In the genomic region with DNA sequence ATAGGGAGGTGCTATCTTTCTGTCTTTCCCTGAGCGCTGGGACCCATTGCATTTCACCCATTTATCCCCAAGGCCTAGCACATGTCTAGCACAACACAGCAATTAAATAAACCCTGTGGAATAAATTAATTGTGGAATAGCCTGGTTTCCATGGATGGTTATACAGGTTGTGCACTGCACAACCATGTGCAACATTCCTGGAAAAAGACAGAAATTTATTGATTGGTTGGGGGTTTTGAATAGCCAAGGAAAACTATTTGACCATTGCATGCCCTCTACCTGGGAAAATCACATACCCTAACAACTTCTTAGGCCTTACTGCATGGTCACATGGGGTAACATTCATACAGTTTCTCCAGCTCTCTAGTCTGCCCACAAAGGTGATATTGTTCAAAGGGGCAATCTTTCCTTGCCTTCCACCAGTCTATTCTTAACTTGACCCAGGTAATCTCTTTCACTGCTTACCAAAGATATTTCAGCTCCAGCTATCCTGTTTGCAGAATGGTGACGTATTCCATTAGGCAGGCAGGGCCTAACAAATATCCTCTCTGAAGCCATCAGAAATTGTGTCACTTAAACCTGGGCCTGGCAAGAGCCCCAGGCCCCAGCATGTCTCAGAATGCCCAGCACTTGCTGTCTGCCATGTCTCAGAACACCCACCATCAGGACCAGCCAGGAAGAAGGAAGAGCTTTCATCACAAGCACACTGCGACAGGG, we compare ENCODE assay signal across 17 cellular contexts.
DNase-seq lines count a peak whose midpoint lies in the region; ATAC-seq, FAIRE-seq and TF ChIP-seq lines count a peak whose summit lies in the region.
"Had no signal": no experiment of that assay in that cellular context is flagged by ENCODE, and none has a peak within 500 bp of the region (broad histone marks: within the 10 kb centered on the region; RNA-seq: fewer than 3 reads in every experiment).

No MANE protein-coding gene starts in this region.

- no TSS peak for BruUV-seq in HepG2 (replicated peaks; lab: Mats Ljungman, UMichigan)

- H3K27me3 ChIP-seq in HepG2 (ENCODE audit: control insufficient read depth in 1 of 2, insufficient read depth in 2 of 2, low read length in 2 of 2) (no peaks in the 10 kb centered on the region), pancreas (no peaks in the 10 kb centered on the region), thyroid gland (no peaks in the 10 kb centered on the region), small intestine (ENCODE audit: control insufficient read depth in 2 of 2, insufficient read depth in 2 of 2, low read length in 2 of 2) (no peaks in the 10 kb centered on the region)

- no peak overlapping the region for H3K4me2 ChIP-seq in HepG2 (ENCODE audit: low read depth, low read length)
- H3K4me2 ChIP-seq: GM23338 had no signal

- no peaks in the 10 kb centered on the region for H4K20me1 ChIP-seq in HepG2 (ENCODE audit: insufficient read depth, low read length)

- DNase-seq in NCI-H2171 treated with DMSO at 0.1 percent for 48 hours (lab: John Stamatoyannopoulos, UW) (peak; percentile 62), NCI-H2171 (lab: John Stamatoyannopoulos, UW) (no peak), HepG2 (ENCODE audit: low spot score) (no peak), pancreas (no peak), thyroid gland (no peak), dermis blood vessel endothelial cell (no peak), small intestine (no peak), NCI-H187 (lab: John Stamatoyannopoulos, UW) (no peak)
- DNase-seq: 8988T; AML-193; C1 segment of cervical spinal cord; CD4-positive, alpha-beta T cell; DMS79; H7 had no signal

- no peak overlapping the region for H3K4me3 ChIP-seq in HepG2 (replicated peaks in 1 of 3; ENCODE audit: insufficient read depth in 1 of 3, low read depth in 2 of 3, low read length in 3 of 3)
- no peak overlapping the region for H3K4me3 ChIP-seq in pancreas
- H3K4me3 ChIP-seq in thyroid gland (replicated peaks in 1 of 3) = no peak overlapping the region
- no peak overlapping the region for H3K4me3 ChIP-seq in small intestine (ENCODE audit: low read depth in 1 of 2, low read length in 2 of 2)
- H3K4me3 ChIP-seq: GM12878, GM23338 had no signal

- CTCF ChIA-PET in HepG2 (lab: Yijun Ruan, JAX; ENCODE audit: low intra/inter-chr PET ratio, low total read pairs) = no interaction called here

- H3K79me2 ChIP-seq in HepG2 (ENCODE audit: insufficient read depth, low read length) = no peaks in the 10 kb centered on the region

- POLR2A ChIA-PET in HepG2 (lab: Yijun Ruan, JAX) = interaction anchor here (1.3 to 3.5 kb wide), 2 partner anchors 12 to 18 kb away, joined by 3 to 21 read pairs; no protein-coding TSS in a partner anchor

- TF ChIP-seq RAD21 in HepG2 (CRISPR knock-in tag; IDR thresholded peaks at IDR 0.05) = no peak

- no peak for TF ChIP-seq POLR2A in HepG2 (IDR thresholded peaks at IDR 0.05; ENCODE audit: insufficient read depth in 1 of 2, low read depth in 2 of 2, low read length in 2 of 2)
- TF ChIP-seq POLR2A in thyroid gland (IDR thresholded peaks at IDR 0.05) = no peak

- intact Hi-C loops in HepG2 (cut with micrococcal nuclease; ENCODE audit: unreplicated experiment) (loop anchor here (2.0 kb wide), 1 partner anchor 14 kb away; no protein-coding TSS in a partner anchor), pancreas (cut with DNase I) (no loop called here), thyroid gland (cut with DNase I) (no loop called here)

- H3K9me3 ChIP-seq in HepG2 (ENCODE audit: low read length) (no peaks in the 10 kb centered on the region), pancreas (no peaks in the 10 kb centered on the region), thyroid gland (no peaks in the 10 kb centered on the region), small intestine (ENCODE audit: control insufficient read depth, low read depth) (no peaks in the 10 kb centered on the region)

- no peaks in the 10 kb centered on the region for H3K36me3 ChIP-seq in HepG2 (replicated peaks in 1 of 2; ENCODE audit: control insufficient read depth in 1 of 2, insufficient read depth in 2 of 2, low read length in 2 of 2)
- H3K36me3 ChIP-seq in pancreas = no peaks in the 10 kb centered on the region
- no peaks in the 10 kb centered on the region for H3K36me3 ChIP-seq in thyroid gland
- H3K36me3 ChIP-seq in small intestine (ENCODE audit: control insufficient read depth in 2 of 2, insufficient read depth in 2 of 2, low read length in 2 of 2) = no peaks in the 10 kb centered on the region

- ATAC-seq in HepG2 = no peak
- peak; percentile 5 to 35 (median 21) for ATAC-seq in pancreas
- ATAC-seq: GM12878, GM23338 had no signal

- H3K27ac ChIP-seq in HepG2 (ENCODE audit: extremely low read length, insufficient read depth, low read length) (no peak overlapping the region), pancreas (peak overlapping the region in 3 of 4 donors; percentile 20 to 43 (median 20)), thyroid gland (peak overlapping the region in 2 of 3 donors; percentile 62 to 90), small intestine (ENCODE audit: low read depth in 1 of 2, low read length in 1 of 2) (no peak overlapping the region)

- H3K9ac ChIP-seq in HepG2 (ENCODE audit: insufficient read depth, low read depth, low read length) = no peak overlapping the region

- TF ChIP-seq CTCF in HepG2 (CRISPR knock-in tag; IDR thresholded peaks at IDR 0.05) (no peak), pancreas (IDR thresholded peaks at IDR 0.05) (no peak), thyroid gland (IDR thresholded peaks at IDR 0.05) (no peak)

- FAIRE-seq in HepG2 (lab: Jason Lieb, UNC) = no peak
- FAIRE-seq in pancreas (lab: Jason Lieb, UNC) = no peak
- FAIRE-seq in small intestine (lab: Jason Lieb, UNC) = no peak
- FAIRE-seq: GM12878, GM18507 had no signal

- TF ChIP-seq EP300 in HepG2 (IDR thresholded peaks at IDR 0.05; ENCODE audit: low read depth in 2 of 2, low read length in 2 of 2) (no peak), HepG2 (CRISPR knock-in tag; IDR thresholded peaks at IDR 0.05; ENCODE audit: borderline replicate concordance) (no peak)

- H3K4me1 ChIP-seq in HepG2 (ENCODE audit: insufficient read depth, low read length) (peaks cover 90% of the 10 kb centered on the region), pancreas (peaks cover 18 to 37% (median 34%) of the 10 kb centered on the region in 3 donors), thyroid gland (peaks cover 56 to 76% of the 10 kb centered on the region in 2 donors), small intestine (ENCODE audit: control insufficient read depth in 2 of 2, insufficient read depth in 1 of 2, low read depth in 1 of 2, low read length in 1 of 2) (no peaks in the 10 kb centered on the region)

- no peak overlapping the region for H2AFZ ChIP-seq in HepG2 (ENCODE audit: low read length)
- H2AFZ ChIP-seq: GM23338 had no signal

- in situ Hi-C loops in HepG2 (cut with HindIII; ENCODE audit: extremely low pct_ligation_motif_present, low pct_unique_long_range_greater_than_20kb) = no loop called here

- 95% methylated on average over 3 of the region's 3 CpGs for WGBS in HepG2 (ENCODE audit: low lambda C conversion rate)
- WGBS in pancreas, 2 donors = 79 to 80% methylated on average over 3 of the region's 3 CpGs
- WGBS in thyroid gland, 2 donors = 97 to 100% methylated on average over 2 to 3 of the region's 3 CpGs
- WGBS in small intestine, 3 donors = 95 to 97% (median 95%) methylated on average over 3 of the region's 3 CpGs

TF ChIP-seq in HepG2, 621 proteins besides CTCF, POLR2A, EP300 and RAD21:
- TF ChIP-seq RARA (CRISPR knock-in tag; IDR thresholded peaks at IDR 0.05) (0 out of 2 replicates have a peak, but pooled peaks have one; percentile 17), BCL6 (CRISPR knock-in tag; IDR thresholded peaks at IDR 0.05) (peak; percentile 64), ONECUT2 (CRISPR knock-in tag; IDR thresholded peaks at IDR 0.05) (peak; percentile 57; the same call in 1 of the 2 replicates)
- TF ChIP-seq, protein P1, sequence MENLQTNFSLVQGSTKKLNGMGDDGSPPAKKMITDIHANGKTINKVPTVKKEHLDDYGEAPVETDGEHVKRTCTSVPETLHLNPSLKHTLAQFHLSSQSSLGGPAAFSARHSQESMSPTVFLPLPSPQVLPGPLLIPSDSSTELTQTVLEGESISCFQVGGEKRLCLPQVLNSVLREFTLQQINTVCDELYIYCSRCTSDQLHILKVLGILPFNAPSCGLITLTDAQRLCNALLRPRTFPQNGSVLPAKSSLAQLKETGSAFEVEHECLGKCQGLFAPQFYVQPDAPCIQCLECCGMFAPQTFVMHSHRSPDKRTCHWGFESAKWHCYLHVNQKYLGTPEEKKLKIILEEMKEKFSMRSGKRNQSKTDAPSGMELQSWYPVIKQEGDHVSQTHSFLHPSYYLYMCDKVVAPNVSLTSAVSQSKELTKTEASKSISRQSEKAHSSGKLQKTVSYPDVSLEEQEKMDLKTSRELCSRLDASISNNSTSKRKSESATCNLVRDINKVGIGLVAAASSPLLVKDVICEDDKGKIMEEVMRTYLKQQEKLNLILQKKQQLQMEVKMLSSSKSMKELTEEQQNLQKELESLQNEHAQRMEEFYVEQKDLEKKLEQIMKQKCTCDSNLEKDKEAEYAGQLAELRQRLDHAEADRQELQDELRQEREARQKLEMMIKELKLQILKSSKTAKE (CRISPR knock-in tag; IDR thresholded peaks at IDR 0.05; ENCODE audit: borderline replicate concordance) = no peak
TF ChIP-seq in HepG2: peak in this region for 3.

Comparison
In these comparisons a context has a peak if more than half of its experiments do, and no peak if none do; other contexts are left out.
1. H3K27ac ChIP-seq: peak in pancreas (3 of 4) and thyroid gland (2 of 3); none in HepG2 (single experiment) and small intestine (0 of 2).